Comparison of ENCODE assay signal across 1 cellular context in the genomic region with DNA sequence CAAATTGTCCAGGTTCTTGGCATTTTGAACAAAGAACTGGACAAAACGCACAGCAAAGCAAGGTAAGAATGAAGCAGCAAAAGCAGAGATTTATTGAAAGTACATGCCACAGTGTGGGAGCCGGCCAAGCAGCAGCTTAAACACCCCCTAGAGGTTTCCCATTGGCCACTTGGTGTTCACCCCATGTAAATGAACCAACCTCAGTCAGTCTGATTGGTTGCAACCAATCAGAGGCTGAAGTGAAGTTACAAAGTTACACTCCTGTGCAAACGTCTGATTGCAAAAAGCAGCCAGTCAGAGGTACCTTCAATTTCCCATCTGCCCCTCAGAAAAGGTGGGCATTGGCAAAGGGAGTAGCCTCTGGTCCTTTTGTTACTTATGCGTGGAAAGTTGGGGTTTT.
TF ChIP-seq lines count a peak whose summit lies in the region.

No MANE protein-coding gene starts in this region.

TF ChIP-seq in HepG2, 621 proteins besides CTCF, POLR2A, EP300 and RAD21 (continues in another document):
- TF ChIP-seq HNRNPH1 (optimal IDR thresholded peaks at IDR 0.05; ENCODE audit: low read depth, low read length) (no peak), CREB1 (IDR thresholded peaks at IDR 0.05) (no peak), CREB1 (CRISPR knock-in tag; IDR thresholded peaks at IDR 0.05) (peak; percentile 74; the same call in 1 of the 2 replicates), ZNF496 (CRISPR knock-in tag; IDR thresholded peaks at IDR 0.05; ENCODE audit: insufficient replicate concordance) (no peak), DMAP1 (CRISPR knock-in tag; IDR thresholded peaks at IDR 0.05) (peak; percentile 56; the same call in 1 of the 2 replicates), ARNTL (CRISPR knock-in tag; IDR thresholded peaks at IDR 0.05) (no peak), U2AF1 (optimal IDR thresholded peaks at IDR 0.05; ENCODE audit: low read depth, low read length) (no peak), RNF219 (CRISPR knock-in tag; IDR thresholded peaks at IDR 0.05) (0 out of 2 replicates have a peak, but pooled peaks have one; percentile 41), ZNF589 (CRISPR knock-in tag; conservative IDR thresholded peaks at IDR 0.05) (no peak), DNMT1 (CRISPR knock-in tag; IDR thresholded peaks at IDR 0.05) (no peak), ZNF569 (CRISPR knock-in tag; IDR thresholded peaks at IDR 0.05; ENCODE audit: borderline replicate concordance) (no peak), KIAA2018 (CRISPR knock-in tag; IDR thresholded peaks at IDR 0.05; ENCODE audit: borderline replicate concordance) (no peak), SATB2 (CRISPR knock-in tag; IDR thresholded peaks at IDR 0.05) (no peak), FUBP1 (CRISPR knock-in tag; IDR thresholded peaks at IDR 0.05; ENCODE audit: borderline replicate concordance) (no peak), ZNF329 (CRISPR knock-in tag; IDR thresholded peaks at IDR 0.05; ENCODE audit: low read depth) (no peak), WIZ (CRISPR knock-in tag; IDR thresholded peaks at IDR 0.05) (no peak), DR1 (CRISPR knock-in tag; IDR thresholded peaks at IDR 0.05) (peak; percentile 85), ZNF510 (CRISPR knock-in tag; IDR thresholded peaks at IDR 0.05; ENCODE audit: low read depth) (no peak), KDM6A (CRISPR knock-in tag; IDR thresholded peaks at IDR 0.05; ENCODE audit: low read depth) (no peak), RNF2 (conservative IDR thresholded peaks at IDR 0.05; ENCODE audit: low read depth) (no peak), NBN (conservative IDR thresholded peaks at IDR 0.05) (no peak), ZNF740 (CRISPR knock-in tag; IDR thresholded peaks at IDR 0.05) (no peak), MTF2 (CRISPR knock-in tag; IDR thresholded peaks at IDR 0.05; ENCODE audit: borderline replicate concordance) (no peak), THAP9 (CRISPR knock-in tag; IDR thresholded peaks at IDR 0.05; ENCODE audit: borderline replicate concordance) (no peak), ARHGAP35 (CRISPR knock-in tag; IDR thresholded peaks at IDR 0.05; ENCODE audit: borderline replicate concordance) (no peak), ZNF441 (CRISPR knock-in tag; IDR thresholded peaks at IDR 0.05; ENCODE audit: borderline replicate concordance) (no peak), TAF15 (IDR thresholded peaks at IDR 0.05; ENCODE audit: low read depth, low read length, poor library complexity, severe bottlenecking) (no peak), ZNF567 (CRISPR knock-in tag; IDR thresholded peaks at IDR 0.05; ENCODE audit: borderline replicate concordance) (no peak), GATAD2A (CRISPR knock-in tag; IDR thresholded peaks at IDR 0.05) (no peak), GATA4 (IDR thresholded peaks at IDR 0.05; ENCODE audit: borderline replicate concordance, low read depth) (0 out of 2 replicates have a peak, but pooled peaks have one; percentile 21), PREB (CRISPR knock-in tag; IDR thresholded peaks at IDR 0.05) (no peak), THAP11 (CRISPR knock-in tag; IDR thresholded peaks at IDR 0.05) (peak; percentile 49; the same call in 1 of the 2 replicates), HDAC1 (CRISPR knock-in tag; IDR thresholded peaks at IDR 0.05) (no peak)
- TF ChIP-seq, protein P1, sequence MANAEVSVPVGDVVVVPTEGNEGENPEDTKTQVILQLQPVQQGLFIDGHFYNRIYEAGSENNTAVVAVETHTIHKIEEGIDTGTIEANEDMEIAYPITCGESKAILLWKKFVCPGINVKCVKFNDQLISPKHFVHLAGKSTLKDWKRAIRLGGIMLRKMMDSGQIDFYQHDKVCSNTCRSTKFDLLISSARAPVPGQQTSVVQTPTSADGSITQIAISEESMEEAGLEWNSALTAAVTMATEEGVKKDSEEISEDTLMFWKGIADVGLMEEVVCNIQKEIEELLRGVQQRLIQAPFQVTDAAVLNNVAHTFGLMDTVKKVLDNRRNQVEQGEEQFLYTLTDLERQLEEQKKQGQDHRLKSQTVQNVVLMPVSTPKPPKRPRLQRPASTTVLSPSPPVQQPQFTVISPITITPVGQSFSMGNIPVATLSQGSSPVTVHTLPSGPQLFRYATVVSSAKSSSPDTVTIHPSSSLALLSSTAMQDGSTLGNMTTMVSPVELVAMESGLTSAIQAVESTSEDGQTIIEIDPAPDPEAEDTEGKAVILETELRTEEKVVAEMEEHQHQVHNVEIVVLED (CRISPR knock-in tag; IDR thresholded peaks at IDR 0.05; ENCODE audit: borderline replicate concordance): no peak
- TF ChIP-seq, protein P2, sequence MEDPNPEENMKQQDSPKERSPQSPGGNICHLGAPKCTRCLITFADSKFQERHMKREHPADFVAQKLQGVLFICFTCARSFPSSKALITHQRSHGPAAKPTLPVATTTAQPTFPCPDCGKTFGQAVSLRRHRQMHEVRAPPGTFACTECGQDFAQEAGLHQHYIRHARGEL (CRISPR knock-in tag; IDR thresholded peaks at IDR 0.05): no peak
- TF ChIP-seq, protein P3, sequence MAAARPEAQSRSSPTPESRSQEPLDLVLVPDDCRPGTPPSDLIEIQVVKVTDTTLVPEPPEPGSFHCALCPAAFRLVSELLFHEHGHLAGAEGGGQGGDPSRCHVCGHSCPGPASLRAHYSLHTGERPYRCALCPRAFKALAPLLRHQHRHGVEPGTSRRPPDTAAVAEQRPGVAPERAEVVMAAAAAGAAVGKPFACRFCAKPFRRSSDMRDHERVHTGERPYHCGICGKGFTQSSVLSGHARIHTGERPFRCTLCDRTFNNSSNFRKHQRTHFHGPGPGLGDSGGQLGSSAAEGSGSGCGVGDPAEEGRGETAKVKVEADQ (CRISPR knock-in tag; IDR thresholded peaks at IDR 0.05; ENCODE audit: borderline replicate concordance): no peak
